Comparison of ENCODE assay signal across 11 cellular contexts in the genomic region with DNA sequence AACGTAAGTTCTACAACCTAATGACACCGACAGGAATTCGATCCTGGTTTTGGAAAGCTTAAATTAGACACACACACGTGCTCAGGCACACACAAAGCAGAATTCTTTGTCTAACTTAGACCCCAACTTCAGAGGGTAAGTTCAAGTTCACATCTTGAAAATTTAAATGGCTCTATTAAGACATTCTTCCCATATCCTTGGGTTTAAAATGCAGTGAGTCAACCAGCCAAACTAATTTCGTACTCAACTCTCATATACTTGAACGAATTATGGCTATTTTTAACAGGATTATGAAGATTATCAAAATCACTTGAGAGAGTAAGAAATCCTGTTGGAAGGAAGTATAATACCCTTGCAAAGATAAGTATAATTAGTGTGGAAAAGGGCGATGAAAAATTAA. TPM values are rescaled to one million over a fixed set of nuclear protein-coding genes. Genes with fewer than 3 reads are reported as not detected.
DNase-seq lines count a peak whose midpoint lies in the region; ATAC-seq and TF ChIP-seq lines count a peak whose summit lies in the region.
"Had no signal": no experiment of that assay in that cellular context is flagged by ENCODE, and none has a peak within 500 bp of the region (broad histone marks: within the 10 kb centered on the region; RNA-seq: fewer than 3 reads in every experiment).

No MANE protein-coding gene starts in this region.

- no peak for TF ChIP-seq CTCF in AG10803 (conservative IDR thresholded peaks at IDR 0.05; ENCODE audit: low read length)

- H2BK5ac ChIP-seq in mesenchymal stem cell (ENCODE audit: low read depth, low read length, poor library complexity, severe bottlenecking) = no peak overlapping the region

- no peak overlapping the region for H2BK12ac ChIP-seq in mesenchymal stem cell (ENCODE audit: low read length in 2 of 2)

- H2AK5ac ChIP-seq in mesenchymal stem cell (ENCODE audit: low read length, severe bottlenecking) = no peak overlapping the region

- H3K18ac ChIP-seq in mesenchymal stem cell (ENCODE audit: low read depth in 1 of 2, low read length in 2 of 2) = no peak overlapping the region

- no peak for ATAC-seq in Right ventricle myocardium superior (ENCODE audit: poor library complexity)

- no peak overlapping the region for H3K9ac ChIP-seq in GM23248
- peak overlapping the region; percentile 37 for H3K9ac ChIP-seq in mesenchymal stem cell (ENCODE audit: low read length)
- H3K9ac ChIP-seq: KMS-11 had no signal

- DNase-seq in AG10803 (ENCODE audit: low read depth) = peak; percentile 51
- peak; percentile 25 for DNase-seq in GM23248
- DNase-seq in SJSA1 (ENCODE audit: low read depth in 1 of 2, low spot score in 2 of 2) = no peak
- DNase-seq in mesenchymal stem cell = no peak
- no peak for DNase-seq in Right ventricle myocardium superior
- no peak for DNase-seq in foreskin melanocyte
- DNase-seq in NK-92 treated with Interleukin-12 subunit alpha and Interleukin-12 subunit beta, amount 100 ng/mL, for 24 hours (lab: John Stamatoyannopoulos, UW) = no peak
- DNase-seq in activated CD4-positive, CD25-positive, alpha-beta regulatory T cell (lab: John Stamatoyannopoulos, UW) = no peak

- H3K27ac ChIP-seq in GM23248 (no peak overlapping the region), SJSA1 (peak overlapping the region; percentile 42), mesenchymal stem cell (ENCODE audit: low read length, poor library complexity, severe bottlenecking) (no peak overlapping the region)
- H3K27ac ChIP-seq: KMS-11, RWPE1, SJCRH30 had no signal

- no peak overlapping the region for H3K4ac ChIP-seq in mesenchymal stem cell (ENCODE audit: low read depth in 1 of 2, low read length in 2 of 2)

- peaks cover 8% of the 10 kb centered on the region for H3K4me1 ChIP-seq in GM23248 (ENCODE audit: insufficient read depth)
- peaks cover 19% of the 10 kb centered on the region for H3K4me1 ChIP-seq in SJSA1 (replicated peaks)
- H3K4me1 ChIP-seq in mesenchymal stem cell (ENCODE audit: control insufficient read depth, insufficient read depth, low read depth, low read length) = peaks cover 7% of the 10 kb centered on the region

- intact Hi-C loops in Right ventricle myocardium superior (cut with DNase I) = loop anchor here (5.0 kb wide), 1 partner anchor 557 kb away; no protein-coding TSS in a partner anchor

- H2AFZ ChIP-seq in GM23248 = 0 out of 2 replicates have a peak overlapping the region, but pooled peaks have one; percentile 20
- no peak overlapping the region for H2AFZ ChIP-seq in mesenchymal stem cell (ENCODE audit: low read depth, low read length)

- no peaks in the 10 kb centered on the region for H4K20me1 ChIP-seq in GM23248 (ENCODE audit: insufficient read depth)

- no peaks in the 10 kb centered on the region for H3K9me3 ChIP-seq in GM23248 (ENCODE audit: low read depth)
- H3K9me3 ChIP-seq in SJSA1 (replicated peaks) = 0 out of 2 replicates have a peak, but pooled peaks cover under 1% of the 10 kb centered on the region
- no peaks in the 10 kb centered on the region for H3K9me3 ChIP-seq in mesenchymal stem cell (ENCODE audit: control insufficient read depth, low read length)

- H4K91ac ChIP-seq in mesenchymal stem cell (ENCODE audit: low read length) = no peak overlapping the region

- H3K4me2 ChIP-seq in GM23248 (ENCODE audit: unreplicated experiment) (peak overlapping the region; percentile 34), mesenchymal stem cell (ENCODE audit: low read length, poor library complexity, severe bottlenecking) (no peak overlapping the region)
- H3K4me2 ChIP-seq: KMS-11 had no signal

- no peak overlapping the region for H2BK15ac ChIP-seq in mesenchymal stem cell (ENCODE audit: low read depth, poor library complexity, severe bottlenecking)

- H3K79me1 ChIP-seq in mesenchymal stem cell (replicated peaks; ENCODE audit: low read length, poor library complexity, severe bottlenecking) = peaks cover 1% of the 10 kb centered on the region

- H3K4me3 ChIP-seq in AG10803 (ENCODE audit: low read length) = no peak overlapping the region
- peak overlapping the region; percentile 3; the same call in 1 of the 2 replicates for H3K4me3 ChIP-seq in GM23248
- no peak overlapping the region for H3K4me3 ChIP-seq in SJSA1
- H3K4me3 ChIP-seq in mesenchymal stem cell (ENCODE audit: insufficient read depth in 1 of 2, low read depth in 1 of 2, low read length in 2 of 2) = no peak overlapping the region
- H3K4me3 ChIP-seq: SJCRH30 had no signal

- in situ Hi-C loops in GM23248 (cut with MboI) = loop anchor here (5.0 to 25.0 kb wide), 2 partner anchors 412 to 567 kb away; a partner anchor contains a TSS

- no peak overlapping the region for H3K23ac ChIP-seq in mesenchymal stem cell (ENCODE audit: low read length in 2 of 2)

- H3K79me2 ChIP-seq in GM23248 (ENCODE audit: insufficient read depth) = no peaks in the 10 kb centered on the region

- no peak overlapping the region for H3K14ac ChIP-seq in mesenchymal stem cell (ENCODE audit: low read length in 2 of 2)

- no peak overlapping the region for H2BK120ac ChIP-seq in mesenchymal stem cell (ENCODE audit: low read depth, low read length)

- H3K27me3 ChIP-seq in GM23248 (replicated peaks; ENCODE audit: insufficient read depth) (no peaks in the 10 kb centered on the region), SJSA1 (replicated peaks) (no peaks in the 10 kb centered on the region), mesenchymal stem cell (ENCODE audit: control insufficient read depth in 1 of 2, insufficient read depth in 1 of 2, low read length in 2 of 2) (no peaks in the 10 kb centered on the region)
- H3K27me3 ChIP-seq: SJCRH30 had no signal

- no peaks in the 10 kb centered on the region for H3K9me2 ChIP-seq in GM23248 (ENCODE audit: insufficient read depth)

- peaks cover 6% of the 10 kb centered on the region; the same call in 1 of the 2 replicates for H3F3A ChIP-seq in GM23248 (ENCODE audit: insufficient read depth)

- H3K36me3 ChIP-seq in GM23248 (ENCODE audit: low read depth) (no peaks in the 10 kb centered on the region), SJSA1 (no peaks in the 10 kb centered on the region), mesenchymal stem cell (ENCODE audit: control insufficient read depth in 1 of 2, insufficient read depth in 2 of 2, low read depth in 1 of 2, low read length in 2 of 2) (no peaks in the 10 kb centered on the region)
- H3K36me3 ChIP-seq: SJCRH30 had no signal

- WGBS in GM23248 (ENCODE audit: low coverage in 1 of 2, low lambda C conversion rate in 2 of 2, missing lambda C conversion rate in 2 of 2), 2 experiments = 71 to 73% methylated on average over 7 of the region's 7 CpGs
- WGBS in mesenchymal stem cell = 75% methylated on average over 7 of the region's 7 CpGs

- no peak overlapping the region for H4K8ac ChIP-seq in mesenchymal stem cell (ENCODE audit: low read length)

RNA-seq across cellular contexts. Expression of a gene that starts 53.2 kb away (rescaled TPM):
- total RNA-seq in GM23248 (2014; rRNA removed; shearing (Covaris generic)) = 2.4 and 4.8 TPM in 2 replicates
- 1.3 and 1.4 TPM in 2 replicates for polyA plus RNA-seq in GM23248 (2016; fragmentation: Nextera tagmentation; extraction: Ambion mirVana)
- total RNA-seq in SJSA1 (2014; rRNA removed; shearing (Covaris generic)) = 6.3 and 14.5 TPM in 2 replicates
- 16.2 TPM for polyA plus RNA-seq in mesenchymal stem cell (2013, experiment 1 of 2)
- 15.9 TPM for polyA plus RNA-seq in mesenchymal stem cell (2013, experiment 2 of 2)
- 2.9 TPM for total RNA-seq in Right ventricle myocardium superior

Comparison
In these comparisons a context has a peak if more than half of its experiments do, and no peak if none do; other contexts are left out.
1. DNase-seq: peak in AG10803 (single experiment) and GM23248 (single experiment); none in SJSA1 (0 of 2), mesenchymal stem cell (single experiment), Right ventricle myocardium superior (single experiment), foreskin melanocyte (single experiment), NK-92 treated with Interleukin-12 subunit alpha and Interleukin-12 subunit beta, amount 100 ng/mL, for 24 hours (single experiment) and activated CD4-positive, CD25-positive, alpha-beta regulatory T cell (0 of 4).